In genomic region chr3:61617651-61618050, GRCh38 we compare ENCODE assay signal across 20 cellular contexts. TPM values are rescaled to one million over a fixed set of nuclear protein-coding genes. Genes with fewer than 3 reads are reported as not detected.
"Had no signal": no experiment of that assay in that cellular context is flagged by ENCODE, and none has a peak within 500 bp of the region (broad histone marks: within the 10 kb centered on the region; RNA-seq: fewer than 3 reads in every experiment).

No MANE protein-coding gene starts in this region.

- H3K27ac ChIP-seq: colonic mucosa, lower lobe of right lung, psoas muscle, thoracic aorta had no signal

- H3K4me1 Mint-ChIP-seq: activated B cell treated with CpG ODN at 0.5 μM for 24 hours; activated CD4-positive, alpha-beta T cell treated with anti-CD3 and anti-CD28 coated beads, Interleukin-2, amount 10 ng/mL, durations not matched to agents 24 days and 14 days; activated naive CD8-positive, alpha-beta T cell treated with anti-CD3 and anti-CD28 coated beads, Interleukin-2, amount 10 ng/mL, durations not matched to agents 7 days and 5 days; central memory CD8-positive, alpha-beta T cell; stimulated activated naive CD8-positive, alpha-beta T cell treated with anti-CD3 and anti-CD28 coated beads, Interleukin-15, amount 100 ng/mL, for 72 hours had no signal

- H3K36me3 ChIP-seq: colonic mucosa, gastroesophageal sphincter, heart left ventricle, lower lobe of right lung, thoracic aorta had no signal

- DNase-seq: activated B cell treated with CpG ODN at 0.5 μM for 24 hours; activated CD4-positive, alpha-beta T cell treated with anti-CD3 and anti-CD28 coated beads, Interleukin-2, amount 10 ng/mL, durations not matched to agents 24 days and 14 days; activated CD8-positive, alpha-beta T cell treated with anti-CD3 and anti-CD28 coated beads, Interleukin-2, amount 10 ng/mL, durations not matched to agents 7 days and 5 days; activated naive CD4-positive, alpha-beta T cell treated with Interleukin-2 at 50 U/mL for 16 hours; activated naive CD8-positive, alpha-beta T cell treated with anti-CD3 and anti-CD28 coated beads, Interleukin-2, amount 10 ng/mL, durations not matched to agents 7 days and 5 days; activated T-cell treated with anti-CD3 and anti-CD28 coated beads, Interleukin-2, amount 50 U/mL, for 24 hours; colonic mucosa; heart left ventricle; lower lobe of right lung; psoas muscle; stimulated activated CD4-positive, alpha-beta T cell treated with anti-CD3 and anti-CD28 coated beads, Interleukin-4, amount 100 ng/mL, for 1 hour; stimulated activated naive CD8-positive, alpha-beta T cell treated with anti-CD3 and anti-CD28 coated beads, Interleukin-15, amount 100 ng/mL, for 72 hours had no signal

- H3K4me3 ChIP-seq: colonic mucosa, gastroesophageal sphincter, heart left ventricle, lower lobe of right lung, psoas muscle, smooth muscle cell, thoracic aorta had no signal

- ATAC-seq: activated CD8-positive, alpha-beta T cell treated with anti-CD3 and anti-CD28 coated beads, Interleukin-2, amount 10 ng/mL, durations not matched to agents 7 days and 5 days; esophagus mucosa; stimulated activated naive CD8-positive, alpha-beta T cell treated with anti-CD3 and anti-CD28 coated beads, Interleukin-15, amount 100 ng/mL, for 72 hours had no signal

- H3K27me3 ChIP-seq: colonic mucosa, gastroesophageal sphincter, heart left ventricle had no signal

- H3K27me3 Mint-ChIP-seq: activated B cell treated with CpG ODN at 0.5 μM for 24 hours; activated CD4-positive, alpha-beta T cell treated with anti-CD3 and anti-CD28 coated beads, Interleukin-2, amount 10 ng/mL, durations not matched to agents 24 days and 14 days; activated T-cell treated with anti-CD3 and anti-CD28 coated beads, Interleukin-2, amount 50 U/mL, for 24 hours; central memory CD8-positive, alpha-beta T cell; stimulated activated naive CD8-positive, alpha-beta T cell treated with anti-CD3 and anti-CD28 coated beads, Interleukin-15, amount 100 ng/mL, for 72 hours had no signal

- H3K4me1 ChIP-seq: colonic mucosa had no signal

- H3K4me3 Mint-ChIP-seq: activated B cell treated with CpG ODN at 0.5 μM for 24 hours; activated CD4-positive, alpha-beta T cell treated with anti-CD3 and anti-CD28 coated beads, Interleukin-2, amount 10 ng/mL, durations not matched to agents 24 days and 14 days; activated CD8-positive, alpha-beta T cell treated with anti-CD3 and anti-CD28 coated beads, Interleukin-2, amount 10 ng/mL, durations not matched to agents 7 days and 5 days; activated naive CD8-positive, alpha-beta T cell treated with anti-CD3 and anti-CD28 coated beads, Interleukin-2, amount 10 ng/mL, durations not matched to agents 7 days and 5 days; activated T-cell treated with anti-CD3 and anti-CD28 coated beads, Interleukin-2, amount 50 U/mL, for 24 hours; central memory CD8-positive, alpha-beta T cell; neural crest cell; stimulated activated naive CD8-positive, alpha-beta T cell treated with anti-CD3 and anti-CD28 coated beads, Interleukin-15, amount 100 ng/mL, for 72 hours; T-helper 2 cell treated with Interferon-gamma antibody and Interleukin-4, amounts not matched to agents 5 μg/mL and 100 μg/mL, for 36 hours had no signal

- H3K9me3 Mint-ChIP-seq: activated B cell treated with CpG ODN at 0.5 μM for 24 hours; activated CD4-positive, alpha-beta T cell treated with anti-CD3 and anti-CD28 coated beads, Interleukin-2, amount 10 ng/mL, durations not matched to agents 24 days and 14 days; activated naive CD8-positive, alpha-beta T cell treated with anti-CD3 and anti-CD28 coated beads, Interleukin-2, amount 10 ng/mL, durations not matched to agents 7 days and 5 days; activated T-cell treated with anti-CD3 and anti-CD28 coated beads, Interleukin-2, amount 50 U/mL, for 24 hours; activated T-helper 2 cell treated with anti-CD3 and anti-CD28 coated beads, Interferon-gamma antibody, Interleukin-2, Interleukin-4, amounts not matched to agents 10 μg/mL and 5 μg/mL and 100 μg/mL, durations not matched to agents 14 hours and 24 hours and 36 hours; central memory CD8-positive, alpha-beta T cell; neural crest cell; stimulated activated naive CD8-positive, alpha-beta T cell treated with anti-CD3 and anti-CD28 coated beads, Interleukin-15, amount 100 ng/mL, for 72 hours; T-helper 2 cell treated with Interferon-gamma antibody and Interleukin-4, amounts not matched to agents 5 μg/mL and 100 μg/mL, for 36 hours had no signal

- H3K36me3 Mint-ChIP-seq: activated naive CD8-positive, alpha-beta T cell treated with anti-CD3 and anti-CD28 coated beads, Interleukin-2, amount 10 ng/mL, durations not matched to agents 7 days and 5 days had no signal

- H3K9me3 ChIP-seq: colonic mucosa, gastroesophageal sphincter, heart left ventricle, lower lobe of right lung, psoas muscle, thoracic aorta had no signal

- H3K27ac Mint-ChIP-seq: activated B cell treated with CpG ODN at 0.5 μM for 24 hours; activated CD4-positive, alpha-beta T cell treated with anti-CD3 and anti-CD28 coated beads, Interleukin-2, amount 10 ng/mL, durations not matched to agents 24 days and 14 days; activated CD8-positive, alpha-beta T cell treated with anti-CD3 and anti-CD28 coated beads, Interleukin-2, amount 10 ng/mL, durations not matched to agents 7 days and 5 days; activated naive CD8-positive, alpha-beta T cell treated with anti-CD3 and anti-CD28 coated beads, Interleukin-2, amount 10 ng/mL, durations not matched to agents 7 days and 5 days; activated T-cell treated with anti-CD3 and anti-CD28 coated beads, Interleukin-2, amount 50 U/mL, for 24 hours; activated T-helper 2 cell treated with anti-CD3 and anti-CD28 coated beads, Interferon-gamma antibody, Interleukin-2, Interleukin-4, amounts not matched to agents 10 μg/mL and 5 μg/mL and 100 μg/mL, durations not matched to agents 14 hours and 24 hours and 36 hours; stimulated activated naive CD8-positive, alpha-beta T cell treated with anti-CD3 and anti-CD28 coated beads, Interleukin-15, amount 100 ng/mL, for 72 hours; T-helper 2 cell treated with Interferon-gamma antibody and Interleukin-4, amounts not matched to agents 5 μg/mL and 100 μg/mL, for 36 hours had no signal

RNA-seq across cellular contexts. Expression of gene PTPRG, which starts 56.3 kb away (rescaled TPM):
- total RNA-seq: activated CD8-positive, alpha-beta T cell treated with anti-CD3 and anti-CD28 coated beads, Interleukin-2, amount 10 ng/mL, durations not matched to agents 7 days and 5 days; activated naive CD8-positive, alpha-beta T cell treated with anti-CD3 and anti-CD28 coated beads, Interleukin-2, amount 10 ng/mL, durations not matched to agents 7 days and 5 days had no signal
